Comparison of ENCODE assay signal across 20 cellular contexts in genomic region chr3:10927551-10927950, GRCh38.
A peak's percentile ranks its signal among the peaks of the same experiment; 100 is the strongest.
DNase-seq lines count a peak whose midpoint lies in the region; ATAC-seq and TF ChIP-seq lines count a peak whose summit lies in the region.
"Had no signal": no experiment of that assay in that cellular context is flagged by ENCODE, and none has a peak within 500 bp of the region (broad histone marks: within the 10 kb centered on the region; RNA-seq: fewer than 3 reads in every experiment).

No MANE protein-coding gene starts in this region.

- no peak overlapping the region for H3K4me3 Mint-ChIP-seq in MCF 10A (ENCODE audit: unreplicated experiment)
- no peak overlapping the region for H3K4me3 Mint-ChIP-seq in T-helper 17 cell
- H3K4me3 Mint-ChIP-seq in activated T-helper 1 cell treated with anti-CD3 and anti-CD28 coated beads, Interleukin-12 subunit alpha, Interleukin-12 subunit beta, Interleukin-2, Interleukin-4 antibody, amounts not matched to agents 30 ng/mL and 10 ng/mL and 1 ng/mL, durations not matched to agents 14 hours and 24 hours and 36 hours, result no peak overlapping the region
- H3K4me3 Mint-ChIP-seq: activated naive CD8-positive, alpha-beta T cell; T-cell had no signal

- no peaks in the 10 kb centered on the region for H3K27me3 Mint-ChIP-seq in MCF 10A (ENCODE audit: insufficient read depth, unreplicated experiment)
- peaks cover 8% of the 10 kb centered on the region for H3K27me3 Mint-ChIP-seq in T-helper 17 cell
- H3K27me3 Mint-ChIP-seq in activated T-helper 1 cell treated with anti-CD3 and anti-CD28 coated beads, Interleukin-12 subunit alpha, Interleukin-12 subunit beta, Interleukin-2, Interleukin-4 antibody, amounts not matched to agents 30 ng/mL and 10 ng/mL and 1 ng/mL, durations not matched to agents 14 hours and 24 hours and 36 hours (ENCODE audit: insufficient read depth), result peaks cover 9% of the 10 kb centered on the region
- H3K27me3 Mint-ChIP-seq: activated naive CD8-positive, alpha-beta T cell had no signal

- H3K27me3 ChIP-seq in breast epithelium (no peaks in the 10 kb centered on the region), MG63 (no peaks in the 10 kb centered on the region), esophagus (ENCODE audit: control insufficient read depth in 1 of 2, insufficient read depth in 2 of 2, low read length in 2 of 2) (no peaks in the 10 kb centered on the region)

- intact Hi-C loops in MCF 10A (cut with micrococcal nuclease) (no loop called here), breast epithelium (cut with DNase I; ENCODE audit: low total_unique reads) (no loop called here), sciatic nerve (cut with DNase I) (no loop called here)
- intact Hi-C loops in activated T-helper 1 cell treated with anti-CD3 and anti-CD28 coated beads, Interleukin-12 subunit alpha, Interleukin-12 subunit beta, Interleukin-2, Interleukin-4 antibody, amounts not matched to agents 30 ng/mL and 10 ng/mL and 1 ng/mL, durations not matched to agents 14 hours and 24 hours and 36 hours (cut with micrococcal nuclease), result no loop called here

- H3K9me3 ChIP-seq in breast epithelium, result peaks cover 0 to 4% of the 10 kb centered on the region in 2 donors
- no peaks in the 10 kb centered on the region for H3K9me3 ChIP-seq in MG63
- H3K9me3 ChIP-seq in esophagus (ENCODE audit: control insufficient read depth in 2 of 2, insufficient read depth in 1 of 2, low read depth in 1 of 2, low read length in 1 of 2), result no peaks in the 10 kb centered on the region
- no peaks in the 10 kb centered on the region for H3K9me3 ChIP-seq in T-helper 17 cell (ENCODE audit: control insufficient read depth, low read length, poor library complexity, severe bottlenecking)
- H3K9me3 ChIP-seq: transverse colon had no signal

- H3K4me1 ChIP-seq in breast epithelium (no peaks in the 10 kb centered on the region), esophagus (ENCODE audit: control insufficient read depth in 2 of 2, insufficient read depth in 2 of 2, low read length in 1 of 2) (peaks cover 8 to 14% of the 10 kb centered on the region in 2 donors)
- H3K4me1 ChIP-seq: transverse colon had no signal

- POLR2A ChIA-PET in MCF 10A (lab: Yijun Ruan, JAX), result no interaction called here

- no peaks in the 10 kb centered on the region for H3K36me3 ChIP-seq in breast epithelium
- H3K36me3 ChIP-seq in MG63, result no peaks in the 10 kb centered on the region
- H3K36me3 ChIP-seq in esophagus (ENCODE audit: control insufficient read depth in 2 of 2, insufficient read depth in 2 of 2, low read length in 1 of 2), result no peaks in the 10 kb centered on the region
- H3K36me3 ChIP-seq: heart left ventricle, transverse colon had no signal

- H3K9me3 Mint-ChIP-seq in MCF 10A (ENCODE audit: unreplicated experiment), result no peaks in the 10 kb centered on the region
- H3K9me3 Mint-ChIP-seq in activated T-helper 1 cell treated with anti-CD3 and anti-CD28 coated beads, Interleukin-12 subunit alpha, Interleukin-12 subunit beta, Interleukin-2, Interleukin-4 antibody, amounts not matched to agents 30 ng/mL and 10 ng/mL and 1 ng/mL, durations not matched to agents 14 hours and 24 hours and 36 hours, result no peaks in the 10 kb centered on the region

- no peak overlapping the region for H3K27ac ChIP-seq in breast epithelium
- H3K27ac ChIP-seq in esophagus (ENCODE audit: low read depth in 2 of 2, low read length in 1 of 2), result peak overlapping the region; percentile 94 to 95
- H3K27ac ChIP-seq: heart left ventricle, transverse colon had no signal

- H3K27ac Mint-ChIP-seq in MCF 10A (ENCODE audit: low read depth, unreplicated experiment) (no peak overlapping the region), T-helper 17 cell (no peak overlapping the region)
- H3K27ac Mint-ChIP-seq in activated T-helper 1 cell treated with anti-CD3 and anti-CD28 coated beads, Interleukin-12 subunit alpha, Interleukin-12 subunit beta, Interleukin-2, Interleukin-4 antibody, amounts not matched to agents 30 ng/mL and 10 ng/mL and 1 ng/mL, durations not matched to agents 14 hours and 24 hours and 36 hours, result no peak overlapping the region
- H3K27ac Mint-ChIP-seq: activated naive CD8-positive, alpha-beta T cell; T-cell had no signal

- H3K36me3 Mint-ChIP-seq in MCF 10A (ENCODE audit: insufficient read depth, unreplicated experiment) (no peaks in the 10 kb centered on the region), T-helper 17 cell (ENCODE audit: low read depth) (no peaks in the 10 kb centered on the region)
- H3K36me3 Mint-ChIP-seq in activated T-helper 1 cell treated with anti-CD3 and anti-CD28 coated beads, Interleukin-12 subunit alpha, Interleukin-12 subunit beta, Interleukin-2, Interleukin-4 antibody, amounts not matched to agents 30 ng/mL and 10 ng/mL and 1 ng/mL, durations not matched to agents 14 hours and 24 hours and 36 hours (ENCODE audit: low read depth), result no peaks in the 10 kb centered on the region
- H3K36me3 Mint-ChIP-seq: activated naive CD8-positive, alpha-beta T cell; T-cell had no signal

- no peak for TF ChIP-seq CTCF in MCF 10A (IDR thresholded peaks at IDR 0.05; ENCODE audit: unreplicated experiment)
- no peak for TF ChIP-seq CTCF in breast epithelium (IDR thresholded peaks at IDR 0.05)

- CTCF ChIA-PET in MCF 10A (lab: Yijun Ruan, JAX), result interaction anchor here (0.6 to 2.2 kb wide), 4 partner anchors 9 to 18 kb away, joined by 3 to 8 read pairs (median 4); no protein-coding TSS in a partner anchor

- ATAC-seq in sciatic nerve (peak; percentile 35), GM21390 (IDR thresholded peaks at IDR 0.05; ENCODE audit: unreplicated experiment) (no peak), T-helper 17 cell (no peak)

- WGBS in esophagus, 2 donors, result 38 to 48% methylated on average over 4 of the region's 4 CpGs

- H3K4me1 Mint-ChIP-seq in MCF 10A (ENCODE audit: insufficient read depth, unreplicated experiment) (peaks cover 14% of the 10 kb centered on the region), T-helper 17 cell (no peaks in the 10 kb centered on the region)
- H3K4me1 Mint-ChIP-seq in activated T-helper 1 cell treated with anti-CD3 and anti-CD28 coated beads, Interleukin-12 subunit alpha, Interleukin-12 subunit beta, Interleukin-2, Interleukin-4 antibody, amounts not matched to agents 30 ng/mL and 10 ng/mL and 1 ng/mL, durations not matched to agents 14 hours and 24 hours and 36 hours (ENCODE audit: low read depth), result no peaks in the 10 kb centered on the region
- H3K4me1 Mint-ChIP-seq: T-cell had no signal

- no peak for TF ChIP-seq POLR2A in breast epithelium (IDR thresholded peaks at IDR 0.05)

- BruUV-seq in MCF 10A (replicated peaks; lab: Mats Ljungman, UMichigan), result no TSS peak

- H3K4me3 ChIP-seq in breast epithelium (no peak overlapping the region), MG63 (no peak overlapping the region), esophagus (ENCODE audit: low read depth in 1 of 2, low read length in 2 of 2) (no peak overlapping the region)
- H3K4me3 ChIP-seq: heart left ventricle, transverse colon had no signal

- DNase-seq in MCF 10A (ENCODE audit: unreplicated experiment), result peak; percentile 40
- DNase-seq in breast epithelium (ENCODE audit: low spot score in 2 of 2), result no peak
- DNase-seq in MG63, result peak; percentile 61
- no peak for DNase-seq in sciatic nerve (ENCODE audit: low spot score)
- no peak for DNase-seq in T-helper 17 cell
- DNase-seq in activated T-helper 1 cell treated with anti-CD3 and anti-CD28 coated beads, Interleukin-12 subunit alpha, Interleukin-12 subunit beta, Interleukin-2, Interleukin-4 antibody, amounts not matched to agents 30 ng/mL and 10 ng/mL and 1 ng/mL, durations not matched to agents 14 hours and 24 hours and 36 hours (ENCODE audit: low spot score), result no peak
- DNase-seq: activated CD4-positive, alpha-beta T cell treated with anti-CD3 and anti-CD28 coated beads, Interleukin-2, amount 50 U/mL, for 4 hours; activated CD8-positive, alpha-beta memory T cell treated with anti-CD3 and anti-CD28 coated beads, Interleukin-2, amount 50 U/mL, for 4 hours; H7; heart left ventricle; mesendoderm; NCI-H2081; NCI-H345; nucleus accumbens; stimulated activated CD4-positive, alpha-beta T cell treated with anti-CD3 and anti-CD28 coated beads, Interleukin-2, amount 100 ng/mL, for 48 hours; T-cell; transverse colon had no signal

Comparison
In these comparisons a context has a peak if more than half of its experiments do, and no peak if none do; other contexts are left out.
1. DNase-seq: peak in MCF 10A (single experiment) and MG63 (single experiment); none in breast epithelium (0 of 2), sciatic nerve (single experiment), T-helper 17 cell (0 of 3) and activated T-helper 1 cell treated with anti-CD3 and anti-CD28 coated beads, Interleukin-12 subunit alpha, Interleukin-12 subunit beta, Interleukin-2, Interleukin-4 antibody, amounts not matched to agents 30 ng/mL and 10 ng/mL and 1 ng/mL, durations not matched to agents 14 hours and 24 hours and 36 hours (single experiment).
2. H3K27ac ChIP-seq: peak in esophagus (2 of 2); none in breast epithelium (0 of 2).